Comparison of ENCODE assay signal across 8 cellular contexts in genomic region chr14:104677506-104678332, GRCh38. TPM values are rescaled to one million over a fixed set of nuclear protein-coding genes. Genes with fewer than 3 reads are reported as not detected.
DNase-seq lines count a peak whose midpoint lies in the region; ATAC-seq and TF ChIP-seq lines count a peak whose summit lies in the region.

No MANE protein-coding gene starts in this region.

- peak overlapping the region; percentile 100 for H4K8ac ChIP-seq in trophoblast cell (ENCODE audit: low read depth, low read length)

- peak overlapping the region; percentile 85 for H3K18ac ChIP-seq in trophoblast cell (ENCODE audit: low read length)

- H3K9me3 Mint-ChIP-seq in activated naive CD4-positive, alpha-beta T cell treated with anti-CD3 and anti-CD28 coated beads, Interleukin-2, amount 50 U/mL, for 24 hours, result no peaks in the 10 kb centered on the region

- no peaks in the 10 kb centered on the region for H3K9me3 ChIP-seq in SJCRH30 (replicated peaks)
- H3K9me3 ChIP-seq in cardiac muscle cell (ENCODE audit: low read depth), result no peaks in the 10 kb centered on the region
- no peaks in the 10 kb centered on the region for H3K9me3 ChIP-seq in trophoblast cell (ENCODE audit: insufficient read depth, low read depth, low read length)
- no peaks in the 10 kb centered on the region for H3K9me3 ChIP-seq in tibial nerve

- WGBS in trophoblast cell (ENCODE audit: extremely low coverage, insufficient coverage, insufficient read length), result no CpG with 5 or more reads among the region's 43 CpGs
- WGBS in tibial nerve, 2 donors, result 0 to 1% methylated on average over 32 to 42 of the region's 43 CpGs

- peak; percentile 78 for DNase-seq in ACHN
- peak; percentile 78 for DNase-seq in HT-29 (ENCODE audit: low spot score)
- DNase-seq in SJCRH30, result peak; percentile 85 to 87
- peak; percentile 55 to 86 for DNase-seq in cardiac muscle cell (ENCODE audit: low read depth in 1 of 2, low spot score in 1 of 2)
- DNase-seq in trophoblast cell, result peak; percentile 71 to 81
- DNase-seq in tibial nerve (ENCODE audit: low spot score in 2 of 2), result peak; percentile 61 to 63

- TF ChIP-seq EP300 in tibial nerve (IDR thresholded peaks at IDR 0.05), result peak; percentile 33 to 90

- peak overlapping the region; percentile 99 for H4K91ac ChIP-seq in trophoblast cell (ENCODE audit: low read depth, low read length)

- peak overlapping the region; percentile 97 for H4K12ac ChIP-seq in trophoblast cell (ENCODE audit: low read depth, low read length)

- no peaks in the 10 kb centered on the region for H3K27me3 Mint-ChIP-seq in activated naive CD4-positive, alpha-beta T cell treated with anti-CD3 and anti-CD28 coated beads, Interleukin-2, amount 50 U/mL, for 24 hours

- peak; percentile 42 for ATAC-seq in GM19025 (IDR thresholded peaks at IDR 0.05; ENCODE audit: low read depth, unreplicated experiment)

- peaks cover 14% of the 10 kb centered on the region for H3K4me1 Mint-ChIP-seq in activated naive CD4-positive, alpha-beta T cell treated with anti-CD3 and anti-CD28 coated beads, Interleukin-2, amount 50 U/mL, for 24 hours

- H3K9ac ChIP-seq in trophoblast cell (ENCODE audit: low read length), result peak overlapping the region; percentile 80

- peak overlapping the region; percentile 87 for H3K27ac Mint-ChIP-seq in activated naive CD4-positive, alpha-beta T cell treated with anti-CD3 and anti-CD28 coated beads, Interleukin-2, amount 50 U/mL, for 24 hours

- H2BK5ac ChIP-seq in trophoblast cell (ENCODE audit: low read depth, low read length, poor library complexity), result peak overlapping the region; percentile 97

- H3K27me3 ChIP-seq in SJCRH30 (no peaks in the 10 kb centered on the region), cardiac muscle cell (no peaks in the 10 kb centered on the region), trophoblast cell (ENCODE audit: insufficient read depth, low read length) (no peaks in the 10 kb centered on the region), tibial nerve (no peaks in the 10 kb centered on the region)

- H2BK120ac ChIP-seq in trophoblast cell (ENCODE audit: insufficient read depth, low read length, poor library complexity), result peak overlapping the region; percentile 99

- peaks cover 58% of the 10 kb centered on the region for H3K79me1 ChIP-seq in trophoblast cell (ENCODE audit: low read length)

- no peaks in the 10 kb centered on the region for H3K36me3 ChIP-seq in SJCRH30
- H3K36me3 ChIP-seq in cardiac muscle cell, result no peaks in the 10 kb centered on the region
- no peaks in the 10 kb centered on the region for H3K36me3 ChIP-seq in trophoblast cell (ENCODE audit: control insufficient read depth in 1 of 2, insufficient read depth in 2 of 2, low read length in 2 of 2)
- no peaks in the 10 kb centered on the region for H3K36me3 ChIP-seq in tibial nerve

- peak overlapping the region; percentile 100 for H2AK5ac ChIP-seq in trophoblast cell (ENCODE audit: low read length)

- no peaks in the 10 kb centered on the region for H3K36me3 Mint-ChIP-seq in activated naive CD4-positive, alpha-beta T cell treated with anti-CD3 and anti-CD28 coated beads, Interleukin-2, amount 50 U/mL, for 24 hours

- peak overlapping the region; percentile 95 for H2AFZ ChIP-seq in trophoblast cell (ENCODE audit: insufficient read depth, low read length, poor library complexity)

- H3K27ac ChIP-seq in SJCRH30, result peak overlapping the region; percentile 91
- peak overlapping the region; percentile 82 for H3K27ac ChIP-seq in cardiac muscle cell
- peak overlapping the region; percentile 96 for H3K27ac ChIP-seq in trophoblast cell (ENCODE audit: low read depth, low read length)
- peak overlapping the region; percentile 86 to 99 (median 90) for H3K27ac ChIP-seq in tibial nerve

- H2BK12ac ChIP-seq in trophoblast cell (ENCODE audit: low read length), result peak overlapping the region; percentile 85

- H3K4ac ChIP-seq in trophoblast cell (ENCODE audit: low read depth, low read length), result peak overlapping the region; percentile 93

- H3K4me1 ChIP-seq in SJCRH30, result peaks cover 52% of the 10 kb centered on the region
- H3K4me1 ChIP-seq in cardiac muscle cell (ENCODE audit: low read depth), result peaks cover 46% of the 10 kb centered on the region
- H3K4me1 ChIP-seq in trophoblast cell (ENCODE audit: control insufficient read depth in 1 of 2, insufficient read depth in 2 of 2, low read length in 2 of 2), result peaks cover 47 to 53% of the 10 kb centered on the region in 2 experiments
- H3K4me1 ChIP-seq in tibial nerve, result peaks cover 5 to 64% (median 56%) of the 10 kb centered on the region in 4 donors

- TF ChIP-seq POLR2A in tibial nerve (IDR thresholded peaks at IDR 0.05), result peak; percentile 41 to 82

- H3K4me3 ChIP-seq in SJCRH30, result peak overlapping the region; percentile 59
- H3K4me3 ChIP-seq in cardiac muscle cell, result peak overlapping the region; percentile 25
- peak overlapping the region; percentile 46 for H3K4me3 ChIP-seq in trophoblast cell (ENCODE audit: low read depth, low read length)
- peak overlapping the region; percentile 39 to 67 (median 59) for H3K4me3 ChIP-seq in tibial nerve

- peaks cover 23% of the 10 kb centered on the region for H3K79me2 ChIP-seq in trophoblast cell (ENCODE audit: control insufficient read depth, insufficient read depth, low read length, poor library complexity)

- H3K23ac ChIP-seq in trophoblast cell (ENCODE audit: low read length), result no peak overlapping the region

- H3K4me3 Mint-ChIP-seq in activated naive CD4-positive, alpha-beta T cell treated with anti-CD3 and anti-CD28 coated beads, Interleukin-2, amount 50 U/mL, for 24 hours, result peak overlapping the region; percentile 81

- H3K4me2 ChIP-seq in trophoblast cell (ENCODE audit: low read length), result peak overlapping the region; percentile 72

- in situ Hi-C loops in ACHN (cut with HindIII; ENCODE audit: low pct_ligation_motif_present, low pct_unique_long_range_greater_than_20kb, low sequenced_read_pairs), result no loop called here

- peak overlapping the region; percentile 98 for H3K14ac ChIP-seq in trophoblast cell (ENCODE audit: low read length)

- TF ChIP-seq CTCF in cardiac muscle cell (IDR thresholded peaks at IDR 0.05; ENCODE audit: low read depth, low read length) (no peak), tibial nerve (IDR thresholded peaks at IDR 0.05) (peak in 1 of 5 experiments; percentile 6)

RNA-seq across cellular contexts. Expression of gene INF2, which starts 11.7 kb away (rescaled TPM):
- total RNA-seq in HT-29 (2014; rRNA removed; shearing (Covaris generic)), result 293 and 322 TPM in 2 replicates
- total RNA-seq in SJCRH30 (2014; rRNA removed; shearing (Covaris generic)), result 36.9 and 38.3 TPM in 2 replicates
- 36.5 and 62.4 TPM in 2 replicates for total RNA-seq in cardiac muscle cell
- polyA plus RNA-seq in cardiac muscle cell, result 14.1 and 14.5 TPM in 2 replicates
- 87.6 and 90.6 TPM in 2 replicates for polyA plus RNA-seq in trophoblast cell (2013)
- total RNA-seq in tibial nerve, result 100 to 1,000 TPM; 217 to 256 (median 239) TPM

RNA-seq across cellular contexts. Expression of gene ADSS1, which starts 46.3 kb away (rescaled TPM):
- total RNA-seq in HT-29 (2014; rRNA removed; shearing (Covaris generic)), result 2.1 and 8.3 TPM in 2 replicates
- 0.58 and 1.2 TPM in 2 replicates for total RNA-seq in SJCRH30 (2014; rRNA removed; shearing (Covaris generic))
- total RNA-seq in cardiac muscle cell, result 53.8 and 63.8 TPM in 2 replicates
- polyA plus RNA-seq in cardiac muscle cell, result 53.4 and 73.3 TPM in 2 replicates
- 2.9 and 3.4 TPM in 2 replicates for polyA plus RNA-seq in trophoblast cell (2013)
- 10 to 100 TPM in 1 of 4 donors, 1 to 10 TPM in 3; 4.8 to 11.4 (median 6.3) TPM for total RNA-seq in tibial nerve

Comparison
In these comparisons a context has a peak if more than half of its experiments do, and no peak if none do; other contexts are left out.
1. Peak in every context shown above with its lines: DNase-seq, ATAC-seq, H3K4me3 ChIP-seq and H3K27ac ChIP-seq.